Comparison of ENCODE assay signal across 1 cellular context in the genomic region with DNA sequence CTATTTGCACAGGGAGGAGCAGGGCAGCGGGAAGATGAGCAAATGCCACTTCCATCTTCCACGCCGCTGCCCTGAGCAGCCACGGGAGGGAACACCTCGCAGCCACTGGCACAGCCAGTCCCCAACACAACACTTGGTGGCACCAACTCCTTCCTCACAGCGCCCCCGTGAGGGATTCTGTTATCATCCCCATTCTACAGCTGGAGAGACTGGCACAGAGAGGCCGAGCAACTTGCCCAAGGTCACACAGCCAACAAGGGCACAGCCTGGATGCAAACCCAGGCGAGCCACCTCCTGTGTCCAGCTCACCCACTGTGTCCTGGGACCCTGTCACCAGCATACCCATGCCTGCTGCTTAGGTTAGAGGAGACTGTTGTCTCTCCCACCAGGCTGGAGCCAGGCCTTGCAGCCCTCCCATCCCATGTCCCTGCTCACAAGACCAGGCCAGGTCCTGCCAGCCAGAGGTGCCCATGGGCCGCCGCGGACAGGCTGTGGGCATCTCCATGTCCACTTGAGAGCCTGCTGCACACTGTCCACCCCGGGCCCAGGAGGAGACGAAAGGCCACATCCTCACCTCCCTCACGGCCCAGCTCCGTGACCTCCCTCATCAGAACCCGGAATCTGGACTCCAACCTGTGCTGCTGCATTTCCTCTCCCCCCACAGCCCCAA.
TF ChIP-seq lines count a peak whose summit lies in the region.

No MANE protein-coding gene starts in this region.

TF ChIP-seq in K562, 482 proteins besides CTCF, POLR2A, EP300 and RAD21 (continued from another document):
- TF ChIP-seq ZBTB33 (CRISPR knock-in tag; IDR thresholded peaks at IDR 0.05) (peak; percentile 67), NR4A1 (CRISPR knock-in tag; IDR thresholded peaks at IDR 0.05) (no peak), NR4A1 (tag; IDR thresholded peaks at IDR 0.05) (no peak), MEF2A (IDR thresholded peaks at IDR 0.05; ENCODE audit: control insufficient read depth, low read depth, low read length) (no peak), JUN (IDR thresholded peaks at IDR 0.05; ENCODE audit: borderline replicate concordance, low read depth, low read length) (no peak), JUN (CRISPR knock-in tag; IDR thresholded peaks at IDR 0.05; ENCODE audit: borderline replicate concordance) (no peak), CTBP1 (IDR thresholded peaks at IDR 0.05; ENCODE audit: borderline replicate concordance) (no peak), DACH1 (IDR thresholded peaks at IDR 0.05; ENCODE audit: partially characterized antibody) (peak; percentile 52), ATF1 (CRISPR knock-in tag; IDR thresholded peaks at IDR 0.05) (no peak), ATF1 (tag; IDR thresholded peaks at IDR 0.05) (no peak), NCOA1 (IDR thresholded peaks at IDR 0.05; ENCODE audit: low read depth) (no peak), HDGF (IDR thresholded peaks at IDR 0.05) (0 out of 2 replicates have a peak, but pooled peaks have one; percentile 40), TCF7 (IDR thresholded peaks at IDR 0.05; ENCODE audit: borderline replicate concordance) (no peak), SPI1 (IDR thresholded peaks at IDR 0.05; ENCODE audit: borderline replicate concordance, low read depth, low read length) (no peak), ARID1B (IDR thresholded peaks at IDR 0.05) (no peak), MYBL2 (IDR thresholded peaks at IDR 0.05; ENCODE audit: low read depth) (no peak), MYBL2 (CRISPR knock-in tag; IDR thresholded peaks at IDR 0.05; ENCODE audit: borderline replicate concordance) (no peak), BHLHE40 (IDR thresholded peaks at IDR 0.05; ENCODE audit: low read length) (no peak), IFI16 (CRISPR knock-in tag; IDR thresholded peaks at IDR 0.05) (no peak), ZNF830 (CRISPR knock-in tag; IDR thresholded peaks at IDR 0.05) (no peak), NFATC3 (IDR thresholded peaks at IDR 0.05) (no peak), ZNF431 (CRISPR knock-in tag; IDR thresholded peaks at IDR 0.05) (no peak), TFAP4 (CRISPR knock-in tag; IDR thresholded peaks at IDR 0.05; ENCODE audit: borderline replicate concordance) (peak; percentile 74), BRD9 (IDR thresholded peaks at IDR 0.05; ENCODE audit: low read depth, partially characterized antibody) (peak; percentile 69), ZBTB7A (IDR thresholded peaks at IDR 0.05; ENCODE audit: borderline replicate concordance, control insufficient read depth, low read depth, low read length) (no peak), CBX3 (IDR thresholded peaks at IDR 0.05; ENCODE audit: borderline replicate concordance in 1 of 2, low read length in 2 of 2) (peak in 1 of 2 experiments; percentile 15; a peak in 1 of 3 replicates), RBBP5 (IDR thresholded peaks at IDR 0.05; ENCODE audit: borderline replicate concordance, insufficient read depth, low read length, poor library complexity, severe bottlenecking) (no peak), ZBTB34 (CRISPR knock-in tag; IDR thresholded peaks at IDR 0.05) (no peak), TSC22D4 (tag; IDR thresholded peaks at IDR 0.05) (no peak), TAF1 (IDR thresholded peaks at IDR 0.05; ENCODE audit: control insufficient read depth, extremely low read depth, insufficient read depth, low read length, severe bottlenecking) (no peak), CBFA2T2 (conservative IDR thresholded peaks at IDR 0.05) (no peak), ARID3A (IDR thresholded peaks at IDR 0.05; ENCODE audit: borderline replicate concordance, low read depth, low read length) (no peak), ZNF217 (CRISPR knock-in tag; IDR thresholded peaks at IDR 0.05) (no peak), DMBX1 (CRISPR knock-in tag; IDR thresholded peaks at IDR 0.05; ENCODE audit: borderline replicate concordance) (no peak), NFIC (IDR thresholded peaks at IDR 0.05) (peak; percentile 12; the same call in 1 of the 2 replicates), USF2 (CRISPR knock-in tag; IDR thresholded peaks at IDR 0.05) (no peak), ZNF589 (CRISPR knock-in tag; IDR thresholded peaks at IDR 0.05; ENCODE audit: low read depth) (no peak), ZNF133 (CRISPR knock-in tag; IDR thresholded peaks at IDR 0.05) (no peak), E2F1 (CRISPR knock-in tag; IDR thresholded peaks at IDR 0.05) (no peak), BCOR (IDR thresholded peaks at IDR 0.05) (peak; percentile 98), EP400 (IDR thresholded peaks at IDR 0.05) (no peak), SMAD2 (IDR thresholded peaks at IDR 0.05; ENCODE audit: low read depth, low read length) (no peak), TRIM24 (IDR thresholded peaks at IDR 0.05) (no peak), RBM25 (IDR thresholded peaks at IDR 0.05; ENCODE audit: low read depth, low read length, severe bottlenecking) (peak; percentile 89)
- TF ChIP-seq, protein P1, sequence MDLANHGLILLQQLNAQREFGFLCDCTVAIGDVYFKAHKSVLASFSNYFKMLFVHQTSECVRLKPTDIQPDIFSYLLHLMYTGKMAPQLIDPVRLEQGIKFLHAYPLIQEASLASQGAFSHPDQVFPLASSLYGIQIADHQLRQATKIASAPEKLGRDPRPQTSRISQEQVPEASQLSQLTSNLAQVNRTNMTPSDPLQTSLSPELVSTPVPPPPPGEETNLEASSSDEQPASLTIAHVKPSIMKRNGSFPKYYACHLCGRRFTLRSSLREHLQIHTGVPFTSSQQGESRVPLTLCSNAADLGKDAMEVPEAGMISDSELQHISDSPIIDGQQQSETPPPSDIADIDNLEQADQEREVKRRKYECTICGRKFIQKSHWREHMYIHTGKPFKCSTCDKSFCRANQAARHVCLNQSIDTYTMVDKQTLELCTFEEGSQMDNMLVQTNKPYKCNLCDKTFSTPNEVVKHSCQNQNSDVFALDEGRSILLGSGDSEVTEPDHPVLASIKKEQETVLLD (IDR thresholded peaks at IDR 0.05), result no peak
- TF ChIP-seq, protein P2, sequence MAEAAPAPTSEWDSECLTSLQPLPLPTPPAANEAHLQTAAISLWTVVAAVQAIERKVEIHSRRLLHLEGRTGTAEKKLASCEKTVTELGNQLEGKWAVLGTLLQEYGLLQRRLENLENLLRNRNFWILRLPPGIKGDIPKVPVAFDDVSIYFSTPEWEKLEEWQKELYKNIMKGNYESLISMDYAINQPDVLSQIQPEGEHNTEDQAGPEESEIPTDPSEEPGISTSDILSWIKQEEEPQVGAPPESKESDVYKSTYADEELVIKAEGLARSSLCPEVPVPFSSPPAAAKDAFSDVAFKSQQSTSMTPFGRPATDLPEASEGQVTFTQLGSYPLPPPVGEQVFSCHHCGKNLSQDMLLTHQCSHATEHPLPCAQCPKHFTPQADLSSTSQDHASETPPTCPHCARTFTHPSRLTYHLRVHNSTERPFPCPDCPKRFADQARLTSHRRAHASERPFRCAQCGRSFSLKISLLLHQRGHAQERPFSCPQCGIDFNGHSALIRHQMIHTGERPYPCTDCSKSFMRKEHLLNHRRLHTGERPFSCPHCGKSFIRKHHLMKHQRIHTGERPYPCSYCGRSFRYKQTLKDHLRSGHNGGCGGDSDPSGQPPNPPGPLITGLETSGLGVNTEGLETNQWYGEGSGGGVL (CRISPR knock-in tag; IDR thresholded peaks at IDR 0.05), result no peak
- TF ChIP-seq, protein P3, sequence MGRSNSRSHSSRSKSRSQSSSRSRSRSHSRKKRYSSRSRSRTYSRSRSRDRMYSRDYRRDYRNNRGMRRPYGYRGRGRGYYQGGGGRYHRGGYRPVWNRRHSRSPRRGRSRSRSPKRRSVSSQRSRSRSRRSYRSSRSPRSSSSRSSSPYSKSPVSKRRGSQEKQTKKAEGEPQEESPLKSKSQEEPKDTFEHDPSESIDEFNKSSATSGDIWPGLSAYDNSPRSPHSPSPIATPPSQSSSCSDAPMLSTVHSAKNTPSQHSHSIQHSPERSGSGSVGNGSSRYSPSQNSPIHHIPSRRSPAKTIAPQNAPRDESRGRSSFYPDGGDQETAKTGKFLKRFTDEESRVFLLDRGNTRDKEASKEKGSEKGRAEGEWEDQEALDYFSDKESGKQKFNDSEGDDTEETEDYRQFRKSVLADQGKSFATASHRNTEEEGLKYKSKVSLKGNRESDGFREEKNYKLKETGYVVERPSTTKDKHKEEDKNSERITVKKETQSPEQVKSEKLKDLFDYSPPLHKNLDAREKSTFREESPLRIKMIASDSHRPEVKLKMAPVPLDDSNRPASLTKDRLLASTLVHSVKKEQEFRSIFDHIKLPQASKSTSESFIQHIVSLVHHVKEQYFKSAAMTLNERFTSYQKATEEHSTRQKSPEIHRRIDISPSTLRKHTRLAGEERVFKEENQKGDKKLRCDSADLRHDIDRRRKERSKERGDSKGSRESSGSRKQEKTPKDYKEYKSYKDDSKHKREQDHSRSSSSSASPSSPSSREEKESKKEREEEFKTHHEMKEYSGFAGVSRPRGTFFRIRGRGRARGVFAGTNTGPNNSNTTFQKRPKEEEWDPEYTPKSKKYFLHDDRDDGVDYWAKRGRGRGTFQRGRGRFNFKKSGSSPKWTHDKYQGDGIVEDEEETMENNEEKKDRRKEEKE (IDR thresholded peaks at IDR 0.05; ENCODE audit: borderline replicate concordance in 1 of 2, control insufficient read depth in 1 of 2, low read depth in 2 of 2, low read length in 1 of 2), result no peak
- TF ChIP-seq, protein P4, sequence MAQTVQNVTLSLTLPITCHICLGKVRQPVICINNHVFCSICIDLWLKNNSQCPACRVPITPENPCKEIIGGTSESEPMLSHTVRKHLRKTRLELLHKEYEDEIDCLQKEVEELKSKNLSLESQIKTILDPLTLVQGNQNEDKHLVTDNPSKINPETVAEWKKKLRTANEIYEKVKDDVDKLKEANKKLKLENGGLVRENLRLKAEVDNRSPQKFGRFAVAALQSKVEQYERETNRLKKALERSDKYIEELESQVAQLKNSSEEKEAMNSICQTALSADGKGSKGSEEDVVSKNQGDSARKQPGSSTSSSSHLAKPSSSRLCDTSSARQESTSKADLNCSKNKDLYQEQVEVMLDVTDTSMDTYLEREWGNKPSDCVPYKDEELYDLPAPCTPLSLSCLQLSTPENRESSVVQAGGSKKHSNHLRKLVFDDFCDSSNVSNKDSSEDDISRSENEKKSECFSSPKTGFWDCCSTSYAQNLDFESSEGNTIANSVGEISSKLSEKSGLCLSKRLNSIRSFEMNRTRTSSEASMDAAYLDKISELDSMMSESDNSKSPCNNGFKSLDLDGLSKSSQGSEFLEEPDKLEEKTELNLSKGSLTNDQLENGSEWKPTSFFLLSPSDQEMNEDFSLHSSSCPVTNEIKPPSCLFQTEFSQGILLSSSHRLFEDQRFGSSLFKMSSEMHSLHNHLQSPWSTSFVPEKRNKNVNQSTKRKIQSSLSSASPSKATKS (CRISPR knock-in tag; IDR thresholded peaks at IDR 0.05), result no peak
